In genomic region chr4:4746444-4746843, GRCh38 we compare ENCODE assay signal across 7 cellular contexts.
"Had no signal": no experiment of that assay in that cellular context is flagged by ENCODE, and none has a peak within 500 bp of the region (broad histone marks: within the 10 kb centered on the region; RNA-seq: fewer than 3 reads in every experiment).

No MANE protein-coding gene starts in this region.

- H3K4me1 Mint-ChIP-seq: IgD-negative memory B cell had no signal

- H3K4me2 ChIP-seq: KMS-11 had no signal

- H3K9ac ChIP-seq: KMS-11 had no signal

- H3K27me3 Mint-ChIP-seq: IgD-negative memory B cell had no signal

- DNase-seq: GOT3, H9, HCEC 1CT, HFFc6, KBM-7 had no signal

- H3K4me3 Mint-ChIP-seq: H9, HFFc6, IgD-negative memory B cell had no signal

- H3K27ac ChIP-seq: KMS-11 had no signal

- H3K27ac Mint-ChIP-seq: H9, HFFc6, IgD-negative memory B cell had no signal
